In genomic region chr21:28256420-28256831, GRCh38 we compare ENCODE assay signal across 1 cellular context.
TF ChIP-seq lines count a peak whose summit lies in the region.

No MANE protein-coding gene starts in this region.

TF ChIP-seq in liver, 16 proteins besides CTCF, POLR2A, EP300 and RAD21 (continued from another document):
- peak; percentile 88 for TF ChIP-seq NR2F2 (IDR thresholded peaks at IDR 0.05)
